ENCODE assay signal across 25 cellular contexts in genomic region chr12:39483042-39483441, GRCh38. TPM values are rescaled to one million over a fixed set of nuclear protein-coding genes. Genes with fewer than 3 reads are reported as not detected.
A peak's percentile ranks its signal among the peaks of the same experiment; 100 is the strongest.
DNase-seq lines count a peak whose midpoint lies in the region; ATAC-seq, FAIRE-seq and TF ChIP-seq lines count a peak whose summit lies in the region.
"Had no signal": no experiment of that assay in that cellular context is flagged by ENCODE, and none has a peak within 500 bp of the region (broad histone marks: within the 10 kb centered on the region; RNA-seq: fewer than 3 reads in every experiment).

No MANE protein-coding gene starts in this region.

- ATAC-seq in K562 (no peak), GM21825 (IDR thresholded peaks at IDR 0.05; ENCODE audit: unreplicated experiment) (no peak)
- ATAC-seq: A549, GM12878 had no signal

- no peak for TF ChIP-seq CTCF in K562 (IDR thresholded peaks at IDR 0.05 in 2 of 3, conservative IDR thresholded peaks at IDR 0.05 in 1 of 3; ENCODE audit: insufficient read depth in 2 of 3, low read depth in 1 of 3, low read length in 3 of 3)

- in situ Hi-C loops in K562 (cut with MboI): no loop called here

- no TSS peak for BruUV-seq in K562 (replicated peaks; lab: Mats Ljungman, UMichigan)

- no peak overlapping the region for H3K4me2 ChIP-seq in K562 (ENCODE audit: insufficient read depth, low read length)
- H3K4me2 ChIP-seq: A549; BLaER1 treated with 17β-estradiol and CSF1 and Interleukin-3, amounts not matched to agents 10 nM and 100 nM had no signal

- H3K9me1 ChIP-seq in K562 (ENCODE audit: control insufficient read depth, insufficient read depth, low read length): no peaks in the 10 kb centered on the region

- no peaks in the 10 kb centered on the region for H3K36me3 ChIP-seq in K562 (ENCODE audit: control insufficient read depth, insufficient read depth, low read length)
- H3K36me3 ChIP-seq: BE2C; BLaER1 treated with 17β-estradiol and CSF1 and Interleukin-3, amounts not matched to agents 10 nM and 100 nM; HAP-1 had no signal

- POLR2A ChIA-PET in K562 (lab: Yijun Ruan, JAX): no interaction called here

- no peak for TF ChIP-seq RAD21 in K562 (CRISPR knock-in tag; conservative IDR thresholded peaks at IDR 0.05 in 1 of 2, IDR thresholded peaks at IDR 0.05 in 1 of 2)

- no peaks in the 10 kb centered on the region for H3K27me3 ChIP-seq in K562 (ENCODE audit: control insufficient read depth in 2 of 2, insufficient read depth in 2 of 2, low read length in 2 of 2)
- H3K27me3 ChIP-seq: BE2C; BLaER1 treated with 17β-estradiol and CSF1 and Interleukin-3, amounts not matched to agents 10 nM and 100 nM had no signal

- CTCF ChIA-PET in K562 (lab: Yijun Ruan, JAX; ENCODE audit: low intra/inter-chr PET ratio): no interaction called here

- H3K9me3 ChIP-seq in K562 (replicated peaks; ENCODE audit: control insufficient read depth, insufficient read depth, low read depth, low read length): no peaks in the 10 kb centered on the region
- H3K9me3 ChIP-seq: A549; BE2C; BLaER1 treated with 17β-estradiol and CSF1 and Interleukin-3, amounts not matched to agents 10 nM and 100 nM; HAP-1 had no signal

- WGBS in K562 (ENCODE audit: insufficient coverage, low coverage, missing lambda C conversion rate): 55% methylated on average over 4 of the region's 4 CpGs

- intact Hi-C loops in K562 (cut with micrococcal nuclease): no loop called here

- no peak overlapping the region for H3K9ac ChIP-seq in K562 (ENCODE audit: insufficient read depth in 1 of 2, low read depth in 2 of 2, low read length in 2 of 2)
- H3K9ac ChIP-seq: BLaER1 treated with 17β-estradiol and CSF1 and Interleukin-3, amounts not matched to agents 10 nM and 100 nM had no signal

- H3K79me2 ChIP-seq in K562 (ENCODE audit: control insufficient read depth, insufficient read depth, low read length): no peaks in the 10 kb centered on the region

- H3K27ac ChIP-seq in K562 (ENCODE audit: extremely low read depth, low read depth, low read length): no peak overlapping the region
- H3K27ac ChIP-seq: A549; BLaER1 treated with 17β-estradiol and CSF1 and Interleukin-3, amounts not matched to agents 10 nM and 100 nM had no signal

- DNase-seq in SIG-M5 treated with dmso at 0.1 percent for 504 hours (lab: John Stamatoyannopoulos, UW; ENCODE audit: unreplicated experiment) (peak; percentile 8), SIG-M5 (lab: John Stamatoyannopoulos, UW) (no peak), MV-4-11 (lab: John Stamatoyannopoulos, UW) (peak; percentile 8), K562 (ENCODE audit: extremely low read depth in 1 of 4, low spot score in 3 of 4) (no peak), NCI-H1417 treated with DMSO at 0.1 percent for 48 hours (lab: John Stamatoyannopoulos, UW) (no peak)
- DNase-seq: 8988T; ACHN; AML-193; BE2C; CD4-positive, alpha-beta T cell; CD8-positive, alpha-beta memory T cell; DMS 273 treated with DMSO at 0.1 percent for 48 hours; DMS79; EL; GDM1; GOT3; HFFc6 had no signal

- no peak overlapping the region for H3K4me3 ChIP-seq in K562
- H3K4me3 ChIP-seq: A549; BLaER1 treated with 17β-estradiol and CSF1 and Interleukin-3, amounts not matched to agents 10 nM and 100 nM; GM12878; HAP-1 had no signal

- TF ChIP-seq POLR2A in K562 (conservative IDR thresholded peaks at IDR 0.05): no peak

- FAIRE-seq in K562 (lab: Jason Lieb, UNC): no peak
- FAIRE-seq: D721Med, GM12878, GM18507, H54 had no signal

- no peak for TF ChIP-seq EP300 in K562 (IDR thresholded peaks at IDR 0.05; ENCODE audit: low read length)

- no peaks in the 10 kb centered on the region for H3K4me1 ChIP-seq in K562 (replicated peaks in 1 of 2; ENCODE audit: control insufficient read depth in 2 of 2, insufficient read depth in 2 of 2, low read length in 2 of 2)
- H3K4me1 ChIP-seq: A549; BE2C; BLaER1 treated with 17β-estradiol and CSF1 and Interleukin-3, amounts not matched to agents 10 nM and 100 nM had no signal

- no peaks in the 10 kb centered on the region for H4K20me1 ChIP-seq in K562 (replicated peaks; ENCODE audit: control insufficient read depth, insufficient read depth, low read length)
- H4K20me1 ChIP-seq: BLaER1 treated with 17β-estradiol and CSF1 and Interleukin-3, amounts not matched to agents 10 nM and 100 nM had no signal

- H2AFZ ChIP-seq in K562 (ENCODE audit: low read depth, low read length): no peak overlapping the region

TF ChIP-seq in K562, 482 proteins besides CTCF, POLR2A, EP300 and RAD21:
- TF ChIP-seq THRA (IDR thresholded peaks at IDR 0.05) (no peak), SPI1 (IDR thresholded peaks at IDR 0.05; ENCODE audit: borderline replicate concordance, low read depth, low read length) (peak; percentile 62; the same call in 1 of the 2 replicates), ZNF41 (CRISPR knock-in tag; conservative IDR thresholded peaks at IDR 0.05) (no peak), ZNF696 (CRISPR knock-in tag; conservative IDR thresholded peaks at IDR 0.05) (no peak)

RNA-seq across cellular contexts. Expression of gene KIF21A, which starts 40.1 kb away (rescaled TPM):
- total RNA-seq in K562 (2011; cell fraction: chromatin; rRNA removed; ENCODE audit: low replicate concordance): 18.6 and 112 TPM in 2 replicates
- total RNA-seq in K562 (2011; cell fraction: nucleolus; rRNA removed): 10.0 and 16.8 TPM in 2 replicates
- total RNA-seq in K562 (2011; cell fraction: nucleoplasm; rRNA removed): 38.6 and 55.0 TPM in 2 replicates
- total RNA-seq in K562 (2014; rRNA removed) (27.2 and 30.3 TPM in 2 replicates), K562 (2014; rRNA removed; fragmentation: Illumina TruSeq; extraction: Trizol) (45.0 and 53.9 TPM in 2 replicates), K562 (2015; rRNA removed; fragmentation: Illumina TruSeq; extraction: Trizol) (40.9 and 41.1 TPM in 2 replicates), K562 (2021) (27.7 and 30.4 TPM in 2 replicates)
- polyA plus RNA-seq in K562 (2011; rRNA removed) (16.2 and 30.1 TPM in 2 replicates), K562 (2014; fragmentation: Illumina TruSeq; extraction: Trizol) (27.1 and 34.8 TPM in 2 replicates), K562 (2014; fragmentation: Nextera tagmentation; extraction: Ambion mirVana) (10 to 100 TPM; 17.7 to 18.8 TPM), K562 (2014; rRNA removed) (18.3 and 19.3 TPM in 2 replicates)
- 4.8 and 6.8 TPM in 2 replicates for polyA plus RNA-seq in K562 (2011; cell fraction: cytosol; rRNA removed)
- polyA plus RNA-seq in K562 (2011; cell fraction: nucleus; rRNA removed): 11.8 and 13.0 TPM in 2 replicates
- polyA plus RNA-seq in K562 (2012): 15.4 and 20.4 TPM in 2 replicates
- polyA minus RNA-seq in K562 (2011; rRNA and poly(A)+ RNA removed): 71.3 and 107 TPM in 2 replicates
- polyA minus RNA-seq in K562 (2011; cell fraction: cytosol; rRNA and poly(A)+ RNA removed): 13.3 and 26.8 TPM in 2 replicates
- 53.9 and 58.5 TPM in 2 replicates for polyA minus RNA-seq in K562 (2011; cell fraction: nucleus; rRNA and poly(A)+ RNA removed)

Comparison
In these comparisons a context has a peak if more than half of its experiments do, and no peak if none do; other contexts are left out.
1. DNase-seq: peak in SIG-M5 treated with dmso at 0.1 percent for 504 hours (single experiment) and MV-4-11 (single experiment); none in SIG-M5 (single experiment), K562 (0 of 4) and NCI-H1417 treated with DMSO at 0.1 percent for 48 hours (single experiment).